8 cellular contexts compared by ENCODE assay signal in genomic region chr1:167650266-167651160, GRCh38. TPM values are rescaled to one million over a fixed set of nuclear protein-coding genes. Genes with fewer than 3 reads are reported as not detected.
DNase-seq lines count a peak whose midpoint lies in the region; ATAC-seq lines count a peak whose summit lies in the region.

No MANE protein-coding gene starts in this region.

- no peaks in the 10 kb centered on the region for H3K9me3 ChIP-seq in skeletal muscle tissue (ENCODE audit: control insufficient read depth in 3 of 3, low read length in 3 of 3)
- no peaks in the 10 kb centered on the region for H3K9me3 ChIP-seq in HAP-1

- H3K4me3 Mint-ChIP-seq in T-helper 2 cell treated with Interferon-gamma antibody and Interleukin-4, amounts not matched to agents 5 μg/mL and 100 μg/mL, for 36 hours: peak overlapping the region; percentile 43
- H3K4me3 Mint-ChIP-seq in activated naive CD8-positive, alpha-beta T cell treated with anti-CD3 and anti-CD28 coated beads for 36 hours: peak overlapping the region; percentile 9

- no peaks in the 10 kb centered on the region for H3K9me3 Mint-ChIP-seq in T-helper 2 cell treated with Interferon-gamma antibody and Interleukin-4, amounts not matched to agents 5 μg/mL and 100 μg/mL, for 36 hours
- no peaks in the 10 kb centered on the region for H3K9me3 Mint-ChIP-seq in activated naive CD8-positive, alpha-beta T cell treated with anti-CD3 and anti-CD28 coated beads for 36 hours

- H3K36me3 ChIP-seq in skeletal muscle tissue (ENCODE audit: control insufficient read depth in 3 of 3, insufficient read depth in 3 of 3, low read length in 3 of 3) (peaks cover 0 to 3% (median 2%) of the 10 kb centered on the region in 3 donors), HAP-1 (replicated peaks) (no peaks in the 10 kb centered on the region)

- H3K4me3 ChIP-seq in skeletal muscle tissue (ENCODE audit: low read length in 3 of 3) (peak overlapping the region; percentile 13 to 34 (median 24)), HAP-1 (no peak overlapping the region)

- H3K9ac ChIP-seq in skeletal muscle tissue (ENCODE audit: low read depth in 1 of 3, low read length in 3 of 3): peak overlapping the region; percentile 39 to 66 (median 66)

- ATAC-seq in HG03280 (IDR thresholded peaks at IDR 0.05; ENCODE audit: unreplicated experiment): peak; percentile 48

- H3K36me3 Mint-ChIP-seq in T-helper 2 cell treated with Interferon-gamma antibody and Interleukin-4, amounts not matched to agents 5 μg/mL and 100 μg/mL, for 36 hours (ENCODE audit: low read depth): peaks cover 55% of the 10 kb centered on the region
- peaks cover 35% of the 10 kb centered on the region for H3K36me3 Mint-ChIP-seq in activated naive CD8-positive, alpha-beta T cell treated with anti-CD3 and anti-CD28 coated beads for 36 hours

- no peak for DNase-seq in T-helper 2 cell treated with Interferon-gamma antibody and Interleukin-4, amounts not matched to agents 5 μg/mL and 100 μg/mL, for 36 hours (ENCODE audit: low spot score)
- no peak for DNase-seq in T-helper 2 cell
- no peak for DNase-seq in activated naive CD8-positive, alpha-beta T cell treated with anti-CD3 and anti-CD28 coated beads for 36 hours
- DNase-seq in effector CD4-positive, alpha-beta T cell: no peak
- no peak for DNase-seq in NCI-H226
- no peak for DNase-seq in HAP-1 (ENCODE audit: low spot score in 2 of 2)

- no peaks in the 10 kb centered on the region for H3K27me3 Mint-ChIP-seq in T-helper 2 cell treated with Interferon-gamma antibody and Interleukin-4, amounts not matched to agents 5 μg/mL and 100 μg/mL, for 36 hours (ENCODE audit: low read depth)
- H3K27me3 Mint-ChIP-seq in activated naive CD8-positive, alpha-beta T cell treated with anti-CD3 and anti-CD28 coated beads for 36 hours: no peaks in the 10 kb centered on the region

- H3K4me1 ChIP-seq in skeletal muscle tissue (ENCODE audit: control insufficient read depth in 3 of 3, insufficient read depth in 3 of 3, low read length in 3 of 3) (peaks cover 68 to 76% (median 72%) of the 10 kb centered on the region in 3 donors), HAP-1 (no peaks in the 10 kb centered on the region)

- in situ Hi-C loops in HAP-1 (cut with MboI; ENCODE audit: low sequenced_read_pairs): no loop called here

- peaks cover 62% of the 10 kb centered on the region for H3K4me1 Mint-ChIP-seq in T-helper 2 cell treated with Interferon-gamma antibody and Interleukin-4, amounts not matched to agents 5 μg/mL and 100 μg/mL, for 36 hours (ENCODE audit: low read depth)
- H3K4me1 Mint-ChIP-seq in activated naive CD8-positive, alpha-beta T cell treated with anti-CD3 and anti-CD28 coated beads for 36 hours: peaks cover 77% of the 10 kb centered on the region

- peak overlapping the region; percentile 78 for H3K27ac Mint-ChIP-seq in T-helper 2 cell treated with Interferon-gamma antibody and Interleukin-4, amounts not matched to agents 5 μg/mL and 100 μg/mL, for 36 hours
- peak overlapping the region; percentile 75 for H3K27ac Mint-ChIP-seq in activated naive CD8-positive, alpha-beta T cell treated with anti-CD3 and anti-CD28 coated beads for 36 hours

- H3K27me3 ChIP-seq in skeletal muscle tissue (ENCODE audit: control insufficient read depth in 3 of 3, insufficient read depth in 3 of 3, low read length in 3 of 3) (no peaks in the 10 kb centered on the region), HAP-1 (ENCODE audit: low read depth) (no peaks in the 10 kb centered on the region)

- H3K27ac ChIP-seq in skeletal muscle tissue (ENCODE audit: low read depth, low read length): peak overlapping the region; percentile 80

RNA-seq across cellular contexts. Expression of gene RCSD1, which starts 20.5 kb away (rescaled TPM):
- total RNA-seq in activated naive CD8-positive, alpha-beta T cell treated with anti-CD3 and anti-CD28 coated beads for 36 hours: 10 to 100 TPM; 56.4 to 58.2 TPM
- total RNA-seq in skeletal muscle tissue: 45.9 TPM
